23 cellular contexts compared by ENCODE assay signal in genomic region chr1:67327864-67328263, GRCh38. TPM values are rescaled to one million over a fixed set of nuclear protein-coding genes. Genes with fewer than 3 reads are reported as not detected.
"Had no signal": no experiment of that assay in that cellular context is flagged by ENCODE, and none has a peak within 500 bp of the region (broad histone marks: within the 10 kb centered on the region; RNA-seq: fewer than 3 reads in every experiment).

No MANE protein-coding gene starts in this region.

- H3K27me3 ChIP-seq: ascending aorta, body of pancreas, Peyer's patch had no signal

- H3K27ac ChIP-seq: ascending aorta, body of pancreas, Peyer's patch had no signal

- H3K4me1 ChIP-seq: ascending aorta, body of pancreas, Peyer's patch had no signal

- H3K9me3 ChIP-seq: ascending aorta, body of pancreas, Peyer's patch had no signal

- H3K27me3 Mint-ChIP-seq: activated B cell treated with CpG ODN at 0.5 μM for 24 hours; activated CD4-positive, alpha-beta T cell treated with anti-CD3 and anti-CD28 coated beads, Interleukin-2, amount 10 ng/mL, durations not matched to agents 7 days and 5 days; activated naive CD4-positive, alpha-beta T cell treated with anti-CD3 and anti-CD28 coated beads, Interleukin-2, amount 50 U/mL, for 24 hours; central memory CD8-positive, alpha-beta T cell had no signal

- H3K4me3 Mint-ChIP-seq: activated B cell treated with CpG ODN at 0.5 μM for 24 hours; activated CD4-positive, alpha-beta T cell treated with anti-CD3 and anti-CD28 coated beads, Interleukin-2, amount 10 ng/mL, durations not matched to agents 7 days and 5 days; activated naive CD4-positive, alpha-beta T cell treated with anti-CD3 and anti-CD28 coated beads, Interleukin-2, amount 50 U/mL, for 24 hours; activated T-cell treated with anti-CD3 and anti-CD28 coated beads, Interleukin-2, amount 50 U/mL, for 4 hours; central memory CD8-positive, alpha-beta T cell had no signal

- H3K36me3 ChIP-seq: ascending aorta, Peyer's patch had no signal

- H3K27ac Mint-ChIP-seq: activated B cell treated with CpG ODN at 0.5 μM for 24 hours; activated CD4-positive, alpha-beta T cell treated with anti-CD3 and anti-CD28 coated beads, Interleukin-2, amount 10 ng/mL, durations not matched to agents 7 days and 5 days; activated naive CD4-positive, alpha-beta T cell treated with anti-CD3 and anti-CD28 coated beads, Interleukin-2, amount 50 U/mL, for 24 hours; activated T-helper 2 cell treated with anti-CD3 and anti-CD28 coated beads, Interferon-gamma antibody, Interleukin-2, Interleukin-4, amounts not matched to agents 10 μg/mL and 5 μg/mL and 100 μg/mL, durations not matched to agents 14 hours and 24 hours and 36 hours had no signal

- DNase-seq: activated B cell treated with CpG ODN at 0.5 μM for 24 hours; activated CD4-positive, alpha-beta T cell treated with anti-CD3 and anti-CD28 coated beads for 1 hour; activated CD4-positive, alpha-beta T cell treated with anti-CD3 and anti-CD28 coated beads, Interleukin-2, amount 10 ng/mL, durations not matched to agents 7 days and 5 days; activated CD8-positive, alpha-beta memory T cell treated with anti-CD3 and anti-CD28 coated beads for 24 hours; activated gamma-delta T cell treated with Interleukin-2 at 50 U/mL for 16 hours; activated T-cell treated with anti-CD3 and anti-CD28 coated beads, Interleukin-2, amount 50 U/mL, for 4 hours; amniotic stem cell; body of pancreas; Kasumi-1; KBM-7; NCI-H1105 treated with DMSO at 0.1 percent for 48 hours; NCI-H1436 treated with DMSO at 0.1 percent for 48 hours; NCI-H187; NCI-H2081; NCI-H524; Peyer's patch; SHP77 treated with DMSO at 0.1 percent for 48 hours; T-helper 2 cell; T1000 had no signal

- H3K9me3 Mint-ChIP-seq: activated B cell treated with CpG ODN at 0.5 μM for 24 hours; activated naive CD4-positive, alpha-beta T cell treated with anti-CD3 and anti-CD28 coated beads, Interleukin-2, amount 50 U/mL, for 24 hours; activated T-cell treated with anti-CD3 and anti-CD28 coated beads, Interleukin-2, amount 50 U/mL, for 4 hours; activated T-helper 2 cell treated with anti-CD3 and anti-CD28 coated beads, Interferon-gamma antibody, Interleukin-2, Interleukin-4, amounts not matched to agents 10 μg/mL and 5 μg/mL and 100 μg/mL, durations not matched to agents 14 hours and 24 hours and 36 hours; central memory CD8-positive, alpha-beta T cell had no signal

- H3K4me3 ChIP-seq: ascending aorta, body of pancreas, Peyer's patch had no signal

- ATAC-seq: activated T-cell treated with anti-CD3 and anti-CD28 coated beads, Interleukin-2, amount 50 U/mL, for 4 hours; body of pancreas had no signal

RNA-seq across cellular contexts. Expression of gene IL12RB2, which starts 20.2 kb away (rescaled TPM):
- total RNA-seq: ascending aorta had no signal
